ENCODE assay signal across 1 cellular context in the genomic region with DNA sequence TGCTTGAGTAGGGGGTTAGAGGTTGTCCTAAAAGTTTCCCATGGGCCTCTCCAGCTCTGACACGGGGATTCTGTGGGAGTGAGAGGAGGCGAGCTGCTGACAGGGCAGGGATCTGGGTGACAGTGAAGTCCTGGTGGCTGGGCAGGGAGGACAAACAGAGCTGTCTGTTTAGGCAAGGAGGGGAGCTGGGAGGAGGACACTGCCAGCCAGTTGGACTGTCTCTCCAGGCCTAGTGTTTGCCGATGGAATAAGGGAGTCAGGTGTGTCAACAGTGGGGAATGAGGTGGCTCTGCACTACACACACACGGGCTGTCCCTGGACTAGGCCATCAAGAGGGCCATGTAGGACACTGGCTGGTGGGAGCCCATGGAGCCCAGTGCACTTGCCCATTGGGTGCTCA.
TF ChIP-seq lines count a peak whose summit lies in the region.

No MANE protein-coding gene starts in this region.

TF ChIP-seq in HepG2, 621 proteins besides CTCF, POLR2A, EP300 and RAD21 (continued from another document and continues in another):
- TF ChIP-seq, protein P1, sequence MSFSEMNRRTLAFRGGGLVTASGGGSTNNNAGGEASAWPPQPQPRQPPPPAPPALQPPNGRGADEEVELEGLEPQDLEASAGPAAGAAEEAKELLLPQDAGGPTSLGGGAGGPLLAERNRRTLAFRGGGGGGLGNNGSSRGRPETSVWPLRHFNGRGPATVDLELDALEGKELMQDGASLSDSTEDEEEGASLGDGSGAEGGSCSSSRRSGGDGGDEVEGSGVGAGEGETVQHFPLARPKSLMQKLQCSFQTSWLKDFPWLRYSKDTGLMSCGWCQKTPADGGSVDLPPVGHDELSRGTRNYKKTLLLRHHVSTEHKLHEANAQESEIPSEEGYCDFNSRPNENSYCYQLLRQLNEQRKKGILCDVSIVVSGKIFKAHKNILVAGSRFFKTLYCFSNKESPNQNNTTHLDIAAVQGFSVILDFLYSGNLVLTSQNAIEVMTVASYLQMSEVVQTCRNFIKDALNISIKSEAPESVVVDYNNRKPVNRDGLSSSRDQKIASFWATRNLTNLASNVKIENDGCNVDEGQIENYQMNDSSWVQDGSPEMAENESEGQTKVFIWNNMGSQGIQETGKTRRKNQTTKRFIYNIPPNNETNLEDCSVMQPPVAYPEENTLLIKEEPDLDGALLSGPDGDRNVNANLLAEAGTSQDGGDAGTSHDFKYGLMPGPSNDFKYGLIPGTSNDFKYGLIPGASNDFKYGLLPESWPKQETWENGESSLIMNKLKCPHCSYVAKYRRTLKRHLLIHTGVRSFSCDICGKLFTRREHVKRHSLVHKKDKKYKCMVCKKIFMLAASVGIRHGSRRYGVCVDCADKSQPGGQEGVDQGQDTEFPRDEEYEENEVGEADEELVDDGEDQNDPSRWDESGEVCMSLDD (CRISPR knock-in tag; IDR thresholded peaks at IDR 0.05; ENCODE audit: borderline replicate concordance), result no peak
- no peak for TF ChIP-seq EZH2 (conservative IDR thresholded peaks at IDR 0.05; ENCODE audit: low read depth, low read length)
- TF ChIP-seq HMGA1 (CRISPR knock-in tag; conservative IDR thresholded peaks at IDR 0.05), result no peak
- no peak for TF ChIP-seq ZNF878 (CRISPR knock-in tag; IDR thresholded peaks at IDR 0.05)
- no peak for TF ChIP-seq ZNF510 (CRISPR knock-in tag; IDR thresholded peaks at IDR 0.05; ENCODE audit: low read depth)
- no peak for TF ChIP-seq RFXANK (CRISPR knock-in tag; IDR thresholded peaks at IDR 0.05)
- no peak for TF ChIP-seq SRSF9 (IDR thresholded peaks at IDR 0.05; ENCODE audit: borderline replicate concordance, insufficient read depth, low read depth, low read length, poor library complexity, severe bottlenecking)
- TF ChIP-seq SMYD3 (CRISPR knock-in tag; IDR thresholded peaks at IDR 0.05), result no peak
- TF ChIP-seq, protein P2, sequence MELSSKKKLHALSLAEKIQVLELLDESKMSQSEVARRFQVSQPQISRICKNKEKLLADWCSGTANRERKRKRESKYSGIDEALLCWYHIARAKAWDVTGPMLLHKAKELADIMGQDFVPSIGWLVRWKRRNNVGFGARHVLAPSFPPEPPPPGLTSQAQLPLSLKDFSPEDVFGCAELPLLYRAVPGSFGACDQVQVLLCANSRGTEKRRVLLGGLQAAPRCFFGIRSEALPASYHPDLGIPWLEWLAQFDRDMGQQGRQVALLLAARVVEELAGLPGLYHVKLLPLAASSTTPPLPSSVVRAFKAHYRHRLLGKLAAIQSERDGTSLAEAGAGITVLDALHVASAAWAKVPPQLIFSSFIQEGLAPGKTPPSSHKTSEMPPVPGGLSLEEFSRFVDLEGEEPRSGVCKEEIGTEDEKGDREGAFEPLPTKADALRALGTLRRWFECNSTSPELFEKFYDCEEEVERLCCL (CRISPR knock-in tag; IDR thresholded peaks at IDR 0.05; ENCODE audit: borderline replicate concordance), result no peak
- TF ChIP-seq, protein P3, sequence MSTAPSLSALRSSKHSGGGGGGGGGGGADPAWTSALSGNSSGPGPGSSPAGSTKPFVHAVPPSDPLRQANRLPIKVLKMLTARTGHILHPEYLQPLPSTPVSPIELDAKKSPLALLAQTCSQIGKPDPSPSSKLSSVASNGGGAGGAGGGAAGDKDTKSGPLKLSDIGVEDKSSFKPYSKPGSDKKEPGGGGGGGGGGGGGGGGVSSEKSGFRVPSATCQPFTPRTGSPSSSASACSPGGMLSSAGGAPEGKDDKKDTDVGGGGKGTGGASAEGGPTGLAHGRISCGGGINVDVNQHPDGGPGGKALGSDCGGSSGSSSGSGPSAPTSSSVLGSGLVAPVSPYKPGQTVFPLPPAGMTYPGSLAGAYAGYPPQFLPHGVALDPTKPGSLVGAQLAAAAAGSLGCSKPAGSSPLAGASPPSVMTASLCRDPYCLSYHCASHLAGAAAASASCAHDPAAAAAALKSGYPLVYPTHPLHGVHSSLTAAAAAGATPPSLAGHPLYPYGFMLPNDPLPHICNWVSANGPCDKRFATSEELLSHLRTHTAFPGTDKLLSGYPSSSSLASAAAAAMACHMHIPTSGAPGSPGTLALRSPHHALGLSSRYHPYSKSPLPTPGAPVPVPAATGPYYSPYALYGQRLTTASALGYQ (CRISPR knock-in tag; IDR thresholded peaks at IDR 0.05), result no peak
- no peak for TF ChIP-seq ZNF549 (CRISPR knock-in tag; IDR thresholded peaks at IDR 0.05)
- no peak for TF ChIP-seq MTF2 (CRISPR knock-in tag; IDR thresholded peaks at IDR 0.05; ENCODE audit: borderline replicate concordance)
- TF ChIP-seq SP4 (CRISPR knock-in tag; IDR thresholded peaks at IDR 0.05), result no peak
- TF ChIP-seq MED1 (CRISPR knock-in tag; IDR thresholded peaks at IDR 0.05), result peak; percentile 38; the same call in 1 of the 2 replicates
- TF ChIP-seq KLF15 (CRISPR knock-in tag; IDR thresholded peaks at IDR 0.05; ENCODE audit: borderline replicate concordance), result no peak
- TF ChIP-seq RBM39 (IDR thresholded peaks at IDR 0.05; ENCODE audit: low read depth, low read length, poor library complexity, severe bottlenecking), result no peak
- TF ChIP-seq ZNF160 (CRISPR knock-in tag; IDR thresholded peaks at IDR 0.05), result no peak
- TF ChIP-seq TARDBP (CRISPR knock-in tag; IDR thresholded peaks at IDR 0.05), result peak; percentile 59; the same call in 1 of the 2 replicates
- no peak for TF ChIP-seq RFXAP (CRISPR knock-in tag; IDR thresholded peaks at IDR 0.05; ENCODE audit: borderline replicate concordance)
- no peak for TF ChIP-seq ZNF274 (CRISPR knock-in tag; IDR thresholded peaks at IDR 0.05)
- no peak for TF ChIP-seq ZNF446 (CRISPR knock-in tag; IDR thresholded peaks at IDR 0.05)
- no peak for TF ChIP-seq ZNF30 (CRISPR knock-in tag; IDR thresholded peaks at IDR 0.05)
- TF ChIP-seq ZNF264 (CRISPR knock-in tag; IDR thresholded peaks at IDR 0.05), result no peak
- no peak for TF ChIP-seq PTBP1 (IDR thresholded peaks at IDR 0.05; ENCODE audit: low read depth, low read length, poor library complexity, severe bottlenecking)
- TF ChIP-seq FOXA1 (IDR thresholded peaks at IDR 0.05), result no peak
- peak; percentile 96 for TF ChIP-seq FOXA1 (CRISPR knock-in tag; IDR thresholded peaks at IDR 0.05)
- TF ChIP-seq, protein P4, sequence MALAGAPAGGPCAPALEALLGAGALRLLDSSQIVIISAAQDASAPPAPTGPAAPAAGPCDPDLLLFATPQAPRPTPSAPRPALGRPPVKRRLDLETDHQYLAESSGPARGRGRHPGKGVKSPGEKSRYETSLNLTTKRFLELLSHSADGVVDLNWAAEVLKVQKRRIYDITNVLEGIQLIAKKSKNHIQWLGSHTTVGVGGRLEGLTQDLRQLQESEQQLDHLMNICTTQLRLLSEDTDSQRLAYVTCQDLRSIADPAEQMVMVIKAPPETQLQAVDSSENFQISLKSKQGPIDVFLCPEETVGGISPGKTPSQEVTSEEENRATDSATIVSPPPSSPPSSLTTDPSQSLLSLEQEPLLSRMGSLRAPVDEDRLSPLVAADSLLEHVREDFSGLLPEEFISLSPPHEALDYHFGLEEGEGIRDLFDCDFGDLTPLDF (CRISPR knock-in tag; IDR thresholded peaks at IDR 0.05), result no peak
- no peak for TF ChIP-seq ZNF350 (CRISPR knock-in tag; IDR thresholded peaks at IDR 0.05; ENCODE audit: borderline replicate concordance, low read depth)
- TF ChIP-seq ZNF850 (CRISPR knock-in tag; conservative IDR thresholded peaks at IDR 0.05), result no peak
- no peak for TF ChIP-seq RFX3 (CRISPR knock-in tag; IDR thresholded peaks at IDR 0.05)
- no peak for TF ChIP-seq EED (CRISPR knock-in tag; IDR thresholded peaks at IDR 0.05)
- no peak for TF ChIP-seq ZC3H13 (CRISPR knock-in tag; IDR thresholded peaks at IDR 0.05)
- TF ChIP-seq, protein P5, sequence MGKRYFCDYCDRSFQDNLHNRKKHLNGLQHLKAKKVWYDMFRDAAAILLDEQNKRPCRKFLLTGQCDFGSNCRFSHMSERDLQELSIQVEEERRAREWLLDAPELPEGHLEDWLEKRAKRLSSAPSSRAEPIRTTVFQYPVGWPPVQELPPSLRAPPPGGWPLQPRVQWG (CRISPR knock-in tag; IDR thresholded peaks at IDR 0.05; ENCODE audit: borderline replicate concordance, low read depth), result no peak
- TF ChIP-seq ZNF121 (CRISPR knock-in tag; IDR thresholded peaks at IDR 0.05), result no peak; the same call in 1 of the 2 replicates
- no peak for TF ChIP-seq ETV6 (CRISPR knock-in tag; conservative IDR thresholded peaks at IDR 0.05)
- TF ChIP-seq, protein P6, sequence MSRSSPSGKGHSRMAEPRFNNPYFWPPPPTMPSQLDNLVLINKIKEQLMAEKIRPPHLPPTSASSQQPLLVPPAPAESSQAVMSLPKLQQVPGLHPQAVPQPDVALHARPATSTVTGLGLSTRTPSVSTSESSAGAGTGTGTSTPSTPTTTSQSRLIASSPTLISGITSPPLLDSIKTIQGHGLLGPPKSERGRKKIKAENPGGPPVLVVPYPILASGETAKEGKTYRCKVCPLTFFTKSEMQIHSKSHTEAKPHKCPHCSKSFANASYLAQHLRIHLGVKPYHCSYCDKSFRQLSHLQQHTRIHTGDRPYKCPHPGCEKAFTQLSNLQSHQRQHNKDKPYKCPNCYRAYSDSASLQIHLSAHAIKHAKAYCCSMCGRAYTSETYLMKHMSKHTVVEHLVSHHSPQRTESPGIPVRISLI (CRISPR knock-in tag; IDR thresholded peaks at IDR 0.05; ENCODE audit: borderline replicate concordance), result no peak
- TF ChIP-seq MBD4 (IDR thresholded peaks at IDR 0.05; ENCODE audit: borderline replicate concordance, low read length), result no peak
- TF ChIP-seq ZFYVE20 (CRISPR knock-in tag; IDR thresholded peaks at IDR 0.05; ENCODE audit: borderline replicate concordance, low read depth), result no peak
- peak; percentile 66; the same call in 1 of the 2 replicates for TF ChIP-seq SPEN (CRISPR knock-in tag; IDR thresholded peaks at IDR 0.05; ENCODE audit: low read depth)
- TF ChIP-seq, protein P7, sequence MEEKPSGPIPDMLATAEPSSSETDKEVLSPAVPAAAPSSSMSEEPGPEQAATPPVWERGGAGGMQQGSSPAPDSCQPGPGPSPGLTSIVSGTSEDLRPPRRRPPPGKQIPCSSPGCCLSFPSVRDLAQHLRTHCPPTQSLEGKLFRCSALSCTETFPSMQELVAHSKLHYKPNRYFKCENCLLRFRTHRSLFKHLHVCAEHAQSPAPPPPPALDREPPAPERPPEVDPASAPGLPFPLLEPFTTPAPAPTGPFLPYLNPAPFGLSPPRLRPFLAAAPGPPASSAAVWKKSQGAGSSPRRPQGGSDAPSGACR (CRISPR knock-in tag; IDR thresholded peaks at IDR 0.05), result no peak
- no peak for TF ChIP-seq HES4 (CRISPR knock-in tag; IDR thresholded peaks at IDR 0.05; ENCODE audit: borderline replicate concordance)
- TF ChIP-seq ZNF337 (CRISPR knock-in tag; IDR thresholded peaks at IDR 0.05; ENCODE audit: borderline replicate concordance, low read depth), result no peak
- TF ChIP-seq, protein P8, sequence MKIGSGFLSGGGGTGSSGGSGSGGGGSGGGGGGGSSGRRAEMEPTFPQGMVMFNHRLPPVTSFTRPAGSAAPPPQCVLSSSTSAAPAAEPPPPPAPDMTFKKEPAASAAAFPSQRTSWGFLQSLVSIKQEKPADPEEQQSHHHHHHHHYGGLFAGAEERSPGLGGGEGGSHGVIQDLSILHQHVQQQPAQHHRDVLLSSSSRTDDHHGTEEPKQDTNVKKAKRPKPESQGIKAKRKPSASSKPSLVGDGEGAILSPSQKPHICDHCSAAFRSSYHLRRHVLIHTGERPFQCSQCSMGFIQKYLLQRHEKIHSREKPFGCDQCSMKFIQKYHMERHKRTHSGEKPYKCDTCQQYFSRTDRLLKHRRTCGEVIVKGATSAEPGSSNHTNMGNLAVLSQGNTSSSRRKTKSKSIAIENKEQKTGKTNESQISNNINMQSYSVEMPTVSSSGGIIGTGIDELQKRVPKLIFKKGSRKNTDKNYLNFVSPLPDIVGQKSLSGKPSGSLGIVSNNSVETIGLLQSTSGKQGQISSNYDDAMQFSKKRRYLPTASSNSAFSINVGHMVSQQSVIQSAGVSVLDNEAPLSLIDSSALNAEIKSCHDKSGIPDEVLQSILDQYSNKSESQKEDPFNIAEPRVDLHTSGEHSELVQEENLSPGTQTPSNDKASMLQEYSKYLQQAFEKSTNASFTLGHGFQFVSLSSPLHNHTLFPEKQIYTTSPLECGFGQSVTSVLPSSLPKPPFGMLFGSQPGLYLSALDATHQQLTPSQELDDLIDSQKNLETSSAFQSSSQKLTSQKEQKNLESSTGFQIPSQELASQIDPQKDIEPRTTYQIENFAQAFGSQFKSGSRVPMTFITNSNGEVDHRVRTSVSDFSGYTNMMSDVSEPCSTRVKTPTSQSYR (CRISPR knock-in tag; IDR thresholded peaks at IDR 0.05; ENCODE audit: borderline replicate concordance), result peak; percentile 39; the same call in 1 of the 2 replicates
- no peak for TF ChIP-seq RORA (CRISPR knock-in tag; IDR thresholded peaks at IDR 0.05)
- TF ChIP-seq, protein P9, sequence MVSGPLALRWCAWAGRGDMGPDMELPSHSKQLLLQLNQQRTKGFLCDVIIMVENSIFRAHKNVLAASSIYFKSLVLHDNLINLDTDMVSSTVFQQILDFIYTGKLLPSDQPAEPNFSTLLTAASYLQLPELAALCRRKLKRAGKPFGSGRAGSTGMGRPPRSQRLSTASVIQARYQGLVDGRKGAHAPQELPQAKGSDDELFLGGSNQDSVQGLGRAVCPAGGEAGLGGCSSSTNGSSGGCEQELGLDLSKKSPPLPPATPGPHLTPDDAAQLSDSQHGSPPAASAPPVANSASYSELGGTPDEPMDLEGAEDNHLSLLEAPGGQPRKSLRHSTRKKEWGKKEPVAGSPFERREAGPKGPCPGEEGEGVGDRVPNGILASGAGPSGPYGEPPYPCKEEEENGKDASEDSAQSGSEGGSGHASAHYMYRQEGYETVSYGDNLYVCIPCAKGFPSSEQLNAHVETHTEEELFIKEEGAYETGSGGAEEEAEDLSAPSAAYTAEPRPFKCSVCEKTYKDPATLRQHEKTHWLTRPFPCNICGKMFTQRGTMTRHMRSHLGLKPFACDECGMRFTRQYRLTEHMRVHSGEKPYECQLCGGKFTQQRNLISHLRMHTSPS (CRISPR knock-in tag; IDR thresholded peaks at IDR 0.05; ENCODE audit: low read depth), result peak; percentile 64; the same call in 1 of the 2 replicates
- TF ChIP-seq, protein P10, sequence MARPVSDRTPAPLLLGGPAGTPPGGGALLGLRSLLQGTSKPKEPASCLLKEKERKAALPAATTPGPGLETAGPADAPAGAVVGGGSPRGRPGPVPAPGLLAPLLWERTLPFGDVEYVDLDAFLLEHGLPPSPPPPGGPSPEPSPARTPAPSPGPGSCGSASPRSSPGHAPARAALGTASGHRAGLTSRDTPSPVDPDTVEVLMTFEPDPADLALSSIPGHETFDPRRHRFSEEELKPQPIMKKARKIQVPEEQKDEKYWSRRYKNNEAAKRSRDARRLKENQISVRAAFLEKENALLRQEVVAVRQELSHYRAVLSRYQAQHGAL (CRISPR knock-in tag; IDR thresholded peaks at IDR 0.05; ENCODE audit: not compliant biosample characterization), result no peak
- TF ChIP-seq ZZZ3 (CRISPR knock-in tag; IDR thresholded peaks at IDR 0.05; ENCODE audit: borderline replicate concordance), result no peak
- no peak for TF ChIP-seq ZNF768 (CRISPR knock-in tag; IDR thresholded peaks at IDR 0.05)
- no peak for TF ChIP-seq KLF13 (CRISPR knock-in tag; IDR thresholded peaks at IDR 0.05)
- no peak for TF ChIP-seq SIX4 (CRISPR knock-in tag; IDR thresholded peaks at IDR 0.05)
- no peak for TF ChIP-seq ESRRA (CRISPR knock-in tag; IDR thresholded peaks at IDR 0.05; ENCODE audit: low read depth)
- no peak for TF ChIP-seq ZNF329 (CRISPR knock-in tag; IDR thresholded peaks at IDR 0.05; ENCODE audit: low read depth)
- TF ChIP-seq SMARCE1 (IDR thresholded peaks at IDR 0.05; ENCODE audit: borderline replicate concordance), result no peak
- no peak for TF ChIP-seq ZNF3 (CRISPR knock-in tag; IDR thresholded peaks at IDR 0.05)
- TF ChIP-seq ZNF790 (CRISPR knock-in tag; IDR thresholded peaks at IDR 0.05; ENCODE audit: borderline replicate concordance), result no peak
- no peak for TF ChIP-seq DPF2 (CRISPR knock-in tag; IDR thresholded peaks at IDR 0.05; ENCODE audit: borderline replicate concordance, low read depth)
- no peak for TF ChIP-seq CENPX (CRISPR knock-in tag; IDR thresholded peaks at IDR 0.05)
- TF ChIP-seq ZNF230 (CRISPR knock-in tag; IDR thresholded peaks at IDR 0.05), result no peak
